Comparison of ENCODE assay signal across 8 cellular contexts in the genomic region with DNA sequence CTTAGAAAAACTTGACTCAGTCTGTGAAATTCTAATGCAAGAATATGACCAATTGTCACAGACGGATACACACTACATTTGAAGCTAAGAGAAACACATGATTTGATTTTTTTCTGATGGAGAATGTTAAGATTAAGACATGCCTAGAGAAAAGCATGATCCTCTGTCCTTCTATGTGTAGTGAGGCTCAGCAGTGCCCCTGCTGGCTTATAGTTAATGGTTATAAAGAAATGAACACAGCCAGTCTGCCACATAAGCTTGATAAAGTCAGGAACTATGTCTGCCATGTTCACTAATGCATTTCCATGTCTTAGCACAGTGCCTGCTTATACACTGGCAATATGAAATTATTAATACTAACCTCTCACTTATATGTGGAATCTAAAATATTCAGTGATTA.
DNase-seq lines count a peak whose midpoint lies in the region; ATAC-seq and TF ChIP-seq lines count a peak whose summit lies in the region.

No MANE protein-coding gene starts in this region.

- WGBS in upper lobe of left lung, 2 donors: 84 to 86% methylated on average over 1 of the region's 1 CpG

- no peaks in the 10 kb centered on the region for H3K4me1 ChIP-seq in HAP-1
- H3K4me1 ChIP-seq in upper lobe of left lung: no peaks in the 10 kb centered on the region

- H3K27me3 ChIP-seq in HAP-1 (ENCODE audit: low read depth) (peaks cover 11% of the 10 kb centered on the region), upper lobe of left lung (no peaks in the 10 kb centered on the region)

- H3K36me3 ChIP-seq in HAP-1 (replicated peaks): no peaks in the 10 kb centered on the region
- H3K36me3 ChIP-seq in upper lobe of left lung: no peaks in the 10 kb centered on the region

- in situ Hi-C loops in HAP-1 (cut with MboI; ENCODE audit: low sequenced_read_pairs) (no loop called here), SK-MEL-5 (cut with HindIII; ENCODE audit: low pct_unique_long_range_greater_than_20kb, low sequenced_read_pairs) (no loop called here)

- peak; percentile 44 for TF ChIP-seq CTCF in CD14-positive monocyte (IDR thresholded peaks at IDR 0.05)
- TF ChIP-seq CTCF in upper lobe of left lung (IDR thresholded peaks at IDR 0.05): peak in 2 of 6 experiments; percentile 19 to 28

- no peaks in the 10 kb centered on the region for H3K4me1 Mint-ChIP-seq in CD14-positive monocyte

- no peak for ATAC-seq in upper lobe of left lung (ENCODE audit: low FRiP score in 2 of 2)

- DNase-seq in CD14-positive monocyte (ENCODE audit: low spot score): no peak
- peak; percentile 13 to 34 for DNase-seq in HAP-1 (ENCODE audit: low spot score in 2 of 2)
- DNase-seq in SK-MEL-5 (ENCODE audit: low read depth, low spot score): peak; percentile 67
- peak; percentile 49 for DNase-seq in kidney tubule cell (ENCODE audit: low spot score)
- DNase-seq in activated effector memory CD4-positive, alpha-beta T cell treated with Interleukin-2 at 50 U/mL for 16 hours: no peak
- DNase-seq in GM19238 (ENCODE audit: insufficient read length, low spot score): no peak
- DNase-seq in activated T-cell treated with anti-CD3 and anti-CD28 coated beads, Interleukin-2, amount 50 U/mL, for 1 hour: no peak
- DNase-seq in upper lobe of left lung: no peak

- H3K27ac ChIP-seq in upper lobe of left lung: no peak overlapping the region

- no peak for TF ChIP-seq EP300 in upper lobe of left lung (IDR thresholded peaks at IDR 0.05)

- H3K36me3 Mint-ChIP-seq in CD14-positive monocyte: no peaks in the 10 kb centered on the region

- no peak for TF ChIP-seq POLR2A in upper lobe of left lung (IDR thresholded peaks at IDR 0.05)

- intact Hi-C loops in CD14-positive monocyte (cut with micrococcal nuclease): no loop called here

- H3K27ac Mint-ChIP-seq in CD14-positive monocyte: no peak overlapping the region

- H3K9me3 Mint-ChIP-seq in CD14-positive monocyte: no peaks in the 10 kb centered on the region

- peaks cover 0 to 2% (median 1%) of the 10 kb centered on the region in 3 donors for H3K27me3 Mint-ChIP-seq in CD14-positive monocyte (ENCODE audit: low read depth in 3 of 3)

- no peak overlapping the region for H3K4me3 Mint-ChIP-seq in CD14-positive monocyte

- no peak overlapping the region for H3K4me3 ChIP-seq in HAP-1
- H3K4me3 ChIP-seq in upper lobe of left lung: no peak overlapping the region

- H3K9me3 ChIP-seq in HAP-1 (no peaks in the 10 kb centered on the region), upper lobe of left lung (no peaks in the 10 kb centered on the region)

Comparison
In these comparisons a context has a peak if more than half of its experiments do, and no peak if none do; other contexts are left out.
1. DNase-seq: peak in HAP-1 (2 of 2), SK-MEL-5 (single experiment) and kidney tubule cell (single experiment); none in CD14-positive monocyte (single experiment), activated effector memory CD4-positive, alpha-beta T cell treated with Interleukin-2 at 50 U/mL for 16 hours (single experiment), GM19238 (single experiment), activated T-cell treated with anti-CD3 and anti-CD28 coated beads, Interleukin-2, amount 50 U/mL, for 1 hour (single experiment) and upper lobe of left lung (0 of 2).